ENCODE assay signal across 14 cellular contexts in genomic region chr14:98146416-98146815, GRCh38.
DNase-seq lines count a peak whose midpoint lies in the region; ATAC-seq and TF ChIP-seq lines count a peak whose summit lies in the region.
"Had no signal": no experiment of that assay in that cellular context is flagged by ENCODE, and none has a peak within 500 bp of the region (broad histone marks: within the 10 kb centered on the region; RNA-seq: fewer than 3 reads in every experiment).

No MANE protein-coding gene starts in this region.

- H3K36me3 Mint-ChIP-seq in CD4-positive, alpha-beta T cell (ENCODE audit: low read depth), result peaks cover 45% of the 10 kb centered on the region
- H3K36me3 Mint-ChIP-seq in CD8-positive, alpha-beta T cell, result peaks cover 43% of the 10 kb centered on the region

- H3K36me3 ChIP-seq in CD8-positive, alpha-beta T cell (ENCODE audit: insufficient read depth, low read length), result no peaks in the 10 kb centered on the region
- H3K36me3 ChIP-seq in brain microvascular endothelial cell (replicated peaks), result no peaks in the 10 kb centered on the region
- H3K36me3 ChIP-seq: BE2C had no signal

- POLR2A ChIA-PET in CD4-positive, alpha-beta T cell (lab: Charles Lee), result interaction anchor here (1.1 kb wide), 1 partner anchor 467 kb away, joined by 3 read pairs; no protein-coding TSS in a partner anchor
- POLR2A ChIA-PET in CD8-positive, alpha-beta T cell (lab: Charles Lee), result interaction anchor here (0.7 to 1.2 kb wide), 2 partner anchors 11 to 23 kb away, joined by 3 read pairs; no protein-coding TSS in a partner anchor

- no peak for ATAC-seq in CD4-positive, alpha-beta T cell (ENCODE audit: poor library complexity)
- ATAC-seq in CD8-positive, alpha-beta T cell, result no peak
- ATAC-seq: A549, HCT116 had no signal

- CTCF ChIA-PET in CD4-positive, alpha-beta T cell (lab: Charles Lee), result interaction anchor here (1.1 kb wide), 1 partner anchor 13 kb away, joined by 3 read pairs; no protein-coding TSS in a partner anchor
- CTCF ChIA-PET in CD8-positive, alpha-beta T cell (lab: Charles Lee), result interaction anchor here (1.2 to 17.0 kb wide), 3 partner anchors 24 to 45 kb away, joined by 3 to 283 read pairs (median 4); no protein-coding TSS in a partner anchor

- intact Hi-C loops in CD4-positive, alpha-beta T cell (cut with DNase I, micrococcal nuclease), result loop anchor here in 1 of 2 experiments (10.0 kb wide), 1 partner anchor 298 kb away; no protein-coding TSS in a partner anchor
- intact Hi-C loops in CD8-positive, alpha-beta T cell (cut with DNase I, micrococcal nuclease), result no loop called here

- no peak for TF ChIP-seq CTCF in CD4-positive, alpha-beta T cell (IDR thresholded peaks at IDR 0.05)
- no peak for TF ChIP-seq CTCF in CD8-positive, alpha-beta T cell (IDR thresholded peaks at IDR 0.05)
- TF ChIP-seq CTCF in brain microvascular endothelial cell (IDR thresholded peaks at IDR 0.05; ENCODE audit: low read depth, low read length, missing control alignments), result no peak

- H3K9me3 Mint-ChIP-seq in CD4-positive, alpha-beta T cell, result peaks cover 3% of the 10 kb centered on the region
- H3K9me3 Mint-ChIP-seq in CD8-positive, alpha-beta T cell, result no peaks in the 10 kb centered on the region
- H3K9me3 Mint-ChIP-seq: CD8-positive, alpha-beta memory T cell had no signal

- H3K9me3 ChIP-seq in CD4-positive, alpha-beta T cell (ENCODE audit: control insufficient read depth, low read length), result no peaks in the 10 kb centered on the region
- H3K9me3 ChIP-seq in CD8-positive, alpha-beta T cell (ENCODE audit: low read length), result no peaks in the 10 kb centered on the region
- H3K9me3 ChIP-seq: A549, BE2C, Caco-2 had no signal

- in situ Hi-C loops in brain microvascular endothelial cell (cut with HindIII; ENCODE audit: low pct_ligation_motif_present, low sequenced_read_pairs), result no loop called here

- H3K4me3 ChIP-seq in CD8-positive, alpha-beta T cell (ENCODE audit: low read depth, low read length), result no peak overlapping the region
- H3K4me3 ChIP-seq in brain microvascular endothelial cell (ENCODE audit: low read depth, low read length), result no peak overlapping the region
- H3K4me3 ChIP-seq: A549 had no signal

- no peaks in the 10 kb centered on the region for H3K27me3 Mint-ChIP-seq in CD4-positive, alpha-beta T cell
- no peaks in the 10 kb centered on the region for H3K27me3 Mint-ChIP-seq in CD8-positive, alpha-beta T cell (ENCODE audit: low read depth)
- H3K27me3 Mint-ChIP-seq: CD8-positive, alpha-beta memory T cell had no signal

- H3K4me1 ChIP-seq in CD8-positive, alpha-beta T cell (ENCODE audit: insufficient read depth, low read length), result peaks cover 59% of the 10 kb centered on the region
- H3K4me1 ChIP-seq: A549, BE2C, Caco-2 had no signal

- DNase-seq in CD4-positive, alpha-beta T cell, result no peak
- DNase-seq in CD8-positive, alpha-beta T cell, result no peak
- peak; percentile 8 for DNase-seq in NCI-H69 (lab: John Stamatoyannopoulos, UW)
- DNase-seq in cerebellum (ENCODE audit: low spot score), result peak; percentile 63
- DNase-seq in glomerular visceral epithelial cell (ENCODE audit: extremely low spot score), result no peak
- DNase-seq in brain microvascular endothelial cell, result no peak
- DNase-seq in SHP77 treated with DMSO at 0.1 percent for 48 hours (lab: John Stamatoyannopoulos, UW), result no peak
- DNase-seq: BE2C; Caco-2; CD8-positive, alpha-beta memory T cell had no signal

- H3K27ac Mint-ChIP-seq in CD4-positive, alpha-beta T cell, result peak overlapping the region; percentile 43
- peak overlapping the region; percentile 38 for H3K27ac Mint-ChIP-seq in CD8-positive, alpha-beta T cell

- no peaks in the 10 kb centered on the region for H3K27me3 ChIP-seq in CD4-positive, alpha-beta T cell (ENCODE audit: control insufficient read depth, insufficient read depth, low read length)
- H3K27me3 ChIP-seq in CD8-positive, alpha-beta T cell (ENCODE audit: insufficient read depth, low read length), result no peaks in the 10 kb centered on the region
- H3K27me3 ChIP-seq in brain microvascular endothelial cell (replicated peaks), result no peaks in the 10 kb centered on the region
- H3K27me3 ChIP-seq: BE2C had no signal

- H3K4me3 Mint-ChIP-seq in CD4-positive, alpha-beta T cell, result no peak overlapping the region
- H3K4me3 Mint-ChIP-seq in CD8-positive, alpha-beta T cell, result no peak overlapping the region
- H3K4me3 Mint-ChIP-seq: CD8-positive, alpha-beta memory T cell had no signal

- H3K4me1 Mint-ChIP-seq in CD4-positive, alpha-beta T cell (ENCODE audit: low read depth), result peaks cover 64% of the 10 kb centered on the region
- peaks cover 72% of the 10 kb centered on the region for H3K4me1 Mint-ChIP-seq in CD8-positive, alpha-beta T cell (ENCODE audit: low read depth)

- H3K27ac ChIP-seq in CD4-positive, alpha-beta T cell (ENCODE audit: low read depth, low read length), result no peak overlapping the region
- H3K27ac ChIP-seq in CD8-positive, alpha-beta T cell (ENCODE audit: low read depth, low read length), result no peak overlapping the region
- H3K27ac ChIP-seq in brain microvascular endothelial cell, result no peak overlapping the region
- H3K27ac ChIP-seq: A549, C4-2B, HL-60 had no signal

Comparison
In these comparisons a context has a peak if more than half of its experiments do, and no peak if none do; other contexts are left out.
1. DNase-seq: peak in NCI-H69 (single experiment) and cerebellum (single experiment); none in CD4-positive, alpha-beta T cell (0 of 10), CD8-positive, alpha-beta T cell (0 of 7), glomerular visceral epithelial cell (single experiment), brain microvascular endothelial cell (single experiment) and SHP77 treated with DMSO at 0.1 percent for 48 hours (single experiment).